In genomic region chr11:122756417-122756816, GRCh38 we compare ENCODE assay signal across 8 cellular contexts.
DNase-seq lines count a peak whose midpoint lies in the region; ATAC-seq and TF ChIP-seq lines count a peak whose summit lies in the region.

No MANE protein-coding gene starts in this region.

- CTCF ChIA-PET in activated naive CD4-positive, alpha-beta T cell treated with anti-CD3 and anti-CD28 coated beads for 36 hours (lab: Charles Lee), result interaction anchor here (0.8 to 4.6 kb wide), 22 partner anchors 8 to 176 kb away, joined by 3 to 49 read pairs (median 6); no protein-coding TSS in a partner anchor
- CTCF ChIA-PET in HEK293T (lab: Yijun Ruan, JAX), result interaction anchor here (0.5 kb wide), 1 partner anchor 97 kb away, joined by 3 read pairs; no protein-coding TSS in a partner anchor

- H3K4me1 Mint-ChIP-seq in activated naive CD4-positive, alpha-beta T cell treated with anti-CD3 and anti-CD28 coated beads for 36 hours (ENCODE audit: low read depth), result peaks cover 37% of the 10 kb centered on the region
- H3K4me1 Mint-ChIP-seq in naive thymus-derived CD8-positive, alpha-beta T cell, result peaks cover 29 to 73% (median 65%) of the 10 kb centered on the region in 4 donors

- no peak overlapping the region for H3K27ac Mint-ChIP-seq in activated naive CD4-positive, alpha-beta T cell treated with anti-CD3 and anti-CD28 coated beads for 36 hours
- peak overlapping the region; percentile 17 to 89 (median 46) for H3K27ac Mint-ChIP-seq in naive thymus-derived CD8-positive, alpha-beta T cell

- intact Hi-C loops in Right ventricle myocardium inferior (cut with DNase I), result no loop called here
- intact Hi-C loops in cardiac septum (cut with DNase I), result no loop called here
- intact Hi-C loops in activated naive CD4-positive, alpha-beta T cell treated with anti-CD3 and anti-CD28 coated beads for 36 hours (cut with micrococcal nuclease), result no loop called here

- H3K9me3 Mint-ChIP-seq in activated naive CD4-positive, alpha-beta T cell treated with anti-CD3 and anti-CD28 coated beads for 36 hours, result no peaks in the 10 kb centered on the region
- H3K9me3 Mint-ChIP-seq in naive thymus-derived CD8-positive, alpha-beta T cell, result no peaks in the 10 kb centered on the region

- no peaks in the 10 kb centered on the region for H3K36me3 Mint-ChIP-seq in activated naive CD4-positive, alpha-beta T cell treated with anti-CD3 and anti-CD28 coated beads for 36 hours (ENCODE audit: low read depth)
- H3K36me3 Mint-ChIP-seq in naive thymus-derived CD8-positive, alpha-beta T cell, result no peaks in the 10 kb centered on the region

- H3K27me3 Mint-ChIP-seq in activated naive CD4-positive, alpha-beta T cell treated with anti-CD3 and anti-CD28 coated beads for 36 hours (ENCODE audit: low read depth), result peaks cover 2% of the 10 kb centered on the region
- no peaks in the 10 kb centered on the region for H3K27me3 Mint-ChIP-seq in naive thymus-derived CD8-positive, alpha-beta T cell

- no peak overlapping the region for H3K4me3 Mint-ChIP-seq in activated naive CD4-positive, alpha-beta T cell treated with anti-CD3 and anti-CD28 coated beads for 36 hours
- peak overlapping the region in 3 of 10 donors; percentile 22 to 29 (median 27) for H3K4me3 Mint-ChIP-seq in naive thymus-derived CD8-positive, alpha-beta T cell

- no peak for DNase-seq in Right ventricle myocardium inferior (ENCODE audit: missing footprints)
- no peak for DNase-seq in cardiac septum (ENCODE audit: low spot score)
- DNase-seq in KG1 (lab: John Stamatoyannopoulos, UW), result peak; percentile 77
- peak; percentile 51 for DNase-seq in activated naive CD4-positive, alpha-beta T cell treated with anti-CD3 and anti-CD28 coated beads for 36 hours
- peak; percentile 30 to 86 (median 62) for DNase-seq in naive thymus-derived CD8-positive, alpha-beta T cell
- DNase-seq in HEK293T (ENCODE audit: extremely low spot score), result no peak
- no peak for DNase-seq in DMS79 treated with DMSO at 0.1 percent for 48 hours (lab: John Stamatoyannopoulos, UW)
- no peak for DNase-seq in retina

- POLR2A ChIA-PET in naive thymus-derived CD8-positive, alpha-beta T cell (lab: Charles Lee), result interaction anchor here (0.8 to 4.0 kb wide), 14 partner anchors 8 to 128 kb away, joined by 3 to 50 read pairs (median 10); partner anchors contain the start of gene UBASH3B
- POLR2A ChIA-PET in HEK293T (lab: Yijun Ruan, JAX), result no interaction called here

- peak; percentile 85 for ATAC-seq in Right ventricle myocardium inferior
- peak; percentile 97 to 98 for ATAC-seq in naive thymus-derived CD8-positive, alpha-beta T cell

TF ChIP-seq in HEK293T, 16 proteins besides CTCF, POLR2A, EP300 and RAD21:
- TF ChIP-seq FOXA1 (IDR thresholded peaks at IDR 0.05) (no peak), BHLHE40 (IDR thresholded peaks at IDR 0.05; ENCODE audit: borderline replicate concordance) (no peak), ARNT (IDR thresholded peaks at IDR 0.05) (no peak), SUZ12 (IDR thresholded peaks at IDR 0.05) (no peak), LEF1 (IDR thresholded peaks at IDR 0.05; ENCODE audit: borderline replicate concordance) (no peak), FOXK2 (IDR thresholded peaks at IDR 0.05) (no peak), L3MBTL2 (conservative IDR thresholded peaks at IDR 0.05) (no peak), HDGF (IDR thresholded peaks at IDR 0.05; ENCODE audit: borderline replicate concordance) (no peak), ZNF384 (IDR thresholded peaks at IDR 0.05) (no peak), ELF4 (IDR thresholded peaks at IDR 0.05) (no peak), TARDBP (IDR thresholded peaks at IDR 0.05) (no peak), FOXM1 (IDR thresholded peaks at IDR 0.05; ENCODE audit: borderline replicate concordance) (no peak), CTBP1 (IDR thresholded peaks at IDR 0.05; ENCODE audit: borderline replicate concordance) (no peak), NFRKB (IDR thresholded peaks at IDR 0.05) (no peak), SP1 (IDR thresholded peaks at IDR 0.05) (no peak)
- TF ChIP-seq, protein P1, sequence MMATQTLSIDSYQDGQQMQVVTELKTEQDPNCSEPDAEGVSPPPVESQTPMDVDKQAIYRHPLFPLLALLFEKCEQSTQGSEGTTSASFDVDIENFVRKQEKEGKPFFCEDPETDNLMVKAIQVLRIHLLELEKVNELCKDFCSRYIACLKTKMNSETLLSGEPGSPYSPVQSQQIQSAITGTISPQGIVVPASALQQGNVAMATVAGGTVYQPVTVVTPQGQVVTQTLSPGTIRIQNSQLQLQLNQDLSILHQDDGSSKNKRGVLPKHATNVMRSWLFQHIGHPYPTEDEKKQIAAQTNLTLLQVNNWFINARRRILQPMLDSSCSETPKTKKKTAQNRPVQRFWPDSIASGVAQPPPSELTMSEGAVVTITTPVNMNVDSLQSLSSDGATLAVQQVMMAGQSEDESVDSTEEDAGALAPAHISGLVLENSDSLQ (IDR thresholded peaks at IDR 0.05), result no peak

Comparison
In these comparisons a context has a peak if more than half of its experiments do, and no peak if none do; other contexts are left out.
1. DNase-seq: peak in KG1 (single experiment), activated naive CD4-positive, alpha-beta T cell treated with anti-CD3 and anti-CD28 coated beads for 36 hours (single experiment) and naive thymus-derived CD8-positive, alpha-beta T cell (10 of 10); none in Right ventricle myocardium inferior (single experiment), cardiac septum (single experiment), HEK293T (single experiment), DMS79 treated with DMSO at 0.1 percent for 48 hours (single experiment) and retina (single experiment).